In genomic region chr7:54811925-54812264, GRCh38 we compare ENCODE assay signal across 14 cellular contexts. TPM values are rescaled to one million over a fixed set of nuclear protein-coding genes. Genes with fewer than 3 reads are reported as not detected.
DNase-seq lines count a peak whose midpoint lies in the region; ATAC-seq and TF ChIP-seq lines count a peak whose summit lies in the region.
"Had no signal": no experiment of that assay in that cellular context is flagged by ENCODE, and none has a peak within 500 bp of the region (broad histone marks: within the 10 kb centered on the region; RNA-seq: fewer than 3 reads in every experiment).

No MANE protein-coding gene starts in this region.

- H3K4me3 Mint-ChIP-seq in HFFc6: peak overlapping the region; percentile 73
- H3K4me3 Mint-ChIP-seq: activated T-cell treated with anti-CD3 and anti-CD28 coated beads, Interleukin-2, amount 50 U/mL, for 24 hours had no signal

- H3K36me3 Mint-ChIP-seq in HFFc6 (ENCODE audit: low read depth): peaks cover 4% of the 10 kb centered on the region; the same call in 1 of the 2 replicates

- TF ChIP-seq CTCF in HFFc6 (IDR thresholded peaks at IDR 0.05) (no peak), breast epithelium (IDR thresholded peaks at IDR 0.05) (no peak), right atrium auricular region (IDR thresholded peaks at IDR 0.05) (no peak)

- peak overlapping the region; percentile 89 for H3K27ac Mint-ChIP-seq in HFFc6
- H3K27ac Mint-ChIP-seq: activated T-cell treated with anti-CD3 and anti-CD28 coated beads, Interleukin-2, amount 50 U/mL, for 24 hours had no signal

- no peaks in the 10 kb centered on the region for H3K36me3 ChIP-seq in breast epithelium
- H3K36me3 ChIP-seq in right atrium auricular region: no peaks in the 10 kb centered on the region

- H3K27ac ChIP-seq in breast epithelium: peak overlapping the region; percentile 36 to 75
- H3K27ac ChIP-seq in right atrium auricular region: peak overlapping the region; percentile 44 to 45

- intact Hi-C loops in breast epithelium (cut with DNase I; ENCODE audit: low total_unique reads): no loop called here

- H3K27me3 Mint-ChIP-seq in HFFc6 (ENCODE audit: insufficient read depth): peaks cover 15% of the 10 kb centered on the region; the same call in 1 of the 2 replicates

- H3K4me1 ChIP-seq in breast epithelium (peaks cover 0 to 4% of the 10 kb centered on the region in 2 donors), right atrium auricular region (peaks cover 0 to 6% of the 10 kb centered on the region in 2 donors)

- H3K27me3 ChIP-seq in breast epithelium: no peaks in the 10 kb centered on the region
- H3K27me3 ChIP-seq in right atrium auricular region: no peaks in the 10 kb centered on the region

- TF ChIP-seq POLR2A in breast epithelium (IDR thresholded peaks at IDR 0.05): no peak

- peaks cover 0 to 4% of the 10 kb centered on the region in 2 donors for H3K9me3 ChIP-seq in breast epithelium
- no peaks in the 10 kb centered on the region for H3K9me3 ChIP-seq in right atrium auricular region

- H3K4me1 Mint-ChIP-seq in HFFc6 (ENCODE audit: low read depth): peaks cover 27% of the 10 kb centered on the region

- H3K4me3 ChIP-seq in breast epithelium (no peak overlapping the region), right atrium auricular region (no peak overlapping the region)

- DNase-seq in HFFc6: no peak
- DNase-seq in breast epithelium (ENCODE audit: low spot score in 2 of 2): no peak
- DNase-seq in right atrium auricular region (ENCODE audit: low spot score): no peak
- DNase-seq in smooth muscle cell of the brain vasculature (ENCODE audit: low read depth, low spot score): peak; percentile 80
- no peak for DNase-seq in mucosa of gallbladder (ENCODE audit: low spot score)
- no peak for DNase-seq in cerebellum (ENCODE audit: low spot score)
- DNase-seq in AG20443 (ENCODE audit: low spot score): no peak
- DNase-seq: activated T-cell treated with anti-CD3 and anti-CD28 coated beads, Interleukin-2, amount 50 U/mL, for 24 hours; anterior cingulate cortex; erythroblast; SIG-M5; stimulated activated CD4-positive, alpha-beta T cell treated with anti-CD3 and anti-CD28 coated beads, Interleukin-4, amount 100 ng/mL, for 1 hour; stimulated activated naive CD8-positive, alpha-beta T cell treated with anti-CD3 and anti-CD28 coated beads, Interleukin-15, Interleukin-2, amounts not matched to agents 100 U/mL and 50 U/mL, for 24 hours had no signal

- no peak for ATAC-seq in GM18909 (IDR thresholded peaks at IDR 0.05; ENCODE audit: poor library complexity, unreplicated experiment)
- ATAC-seq: stimulated activated naive CD8-positive, alpha-beta T cell treated with anti-CD3 and anti-CD28 coated beads, Interleukin-15, Interleukin-2, amounts not matched to agents 100 U/mL and 50 U/mL, for 24 hours had no signal

- H3K9me3 Mint-ChIP-seq in HFFc6: no peaks in the 10 kb centered on the region
- H3K9me3 Mint-ChIP-seq: activated T-cell treated with anti-CD3 and anti-CD28 coated beads, Interleukin-2, amount 50 U/mL, for 24 hours had no signal

RNA-seq across cellular contexts. Expression of gene SEC61G, which starts 52.9 kb away (rescaled TPM):
- total RNA-seq in HFFc6 (2021; fragmentation: NEBNext Ultra II Directional; extraction: Animal tissue kit (Norgen Biotek cat#: 25700)): 100 to 1,000 TPM; 189 to 300 (median 252) TPM
- total RNA-seq in breast epithelium (100 to 1,000 TPM; 192 to 238 (median 194) TPM), right atrium auricular region (100 to 1,000 TPM; 219 to 307 TPM), mucosa of gallbladder (91.8 TPM), cerebellum (80.4 TPM)
